Comparison of ENCODE assay signal across 8 cellular contexts in the genomic region with DNA sequence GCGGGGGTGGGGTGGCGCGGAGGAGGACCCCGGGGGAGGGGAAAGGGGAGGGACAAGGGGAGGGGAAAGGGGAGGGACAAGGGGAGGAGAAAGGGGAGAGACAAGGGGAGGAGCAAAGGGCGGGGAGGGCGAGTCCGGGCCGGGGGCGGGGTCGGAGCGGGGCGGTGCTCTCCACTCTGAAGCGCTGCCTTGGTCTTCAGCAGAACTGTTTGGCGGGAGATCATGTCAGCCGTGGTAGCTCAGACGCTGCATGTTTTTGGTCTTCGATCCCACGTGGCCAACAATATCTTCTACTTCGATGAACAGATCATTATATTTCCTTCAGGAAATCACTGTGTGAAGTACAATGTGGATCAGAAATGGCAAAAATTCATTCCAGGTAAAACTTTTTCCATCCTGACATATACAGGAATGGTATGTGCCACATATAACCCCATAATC. TPM values are rescaled to one million over a fixed set of nuclear protein-coding genes. Genes with fewer than 3 reads are reported as not detected.
DNase-seq lines count a peak whose midpoint lies in the region; ATAC-seq and TF ChIP-seq lines count a peak whose summit lies in the region.

No MANE protein-coding gene starts in this region.

- peak overlapping the region; percentile 63 for H3K9ac ChIP-seq in mucosa of stomach (ENCODE audit: low read length)

- TF ChIP-seq CTCF in BE2C (IDR thresholded peaks at IDR 0.05; ENCODE audit: low read depth, low read length) = no peak

- H3K36me3 ChIP-seq in BE2C (no peaks in the 10 kb centered on the region), mucosa of stomach (ENCODE audit: control insufficient read depth, insufficient read depth, low read length) (no peaks in the 10 kb centered on the region)

- DNase-seq in BE2C (peak; percentile 82), HPDE6-E6E7 (ENCODE audit: extremely low spot score) (peak; percentile 66), NCI-H82 treated with DMSO at 0.1 percent for 48 hours (lab: John Stamatoyannopoulos, UW; ENCODE audit: unreplicated experiment) (peak; percentile 90), erythroblast (lab: John Stamatoyannopoulos, UW) (peak; percentile 93 to 94)
- DNase-seq in activated CD8-positive, alpha-beta memory T cell treated with anti-CD3 and anti-CD28 coated beads, Interleukin-2, amount 50 U/mL, for 1 hour (ENCODE audit: extremely low read depth) = peak; percentile 67
- DNase-seq in stimulated activated CD8-positive, alpha-beta memory T cell treated with anti-CD3 and anti-CD28 coated beads, Interleukin-4, amount 100 ng/mL, for 4 hours (ENCODE audit: low read depth in 2 of 2, low spot score in 1 of 2) = peak; percentile 72 to 73

- H3K9me3 ChIP-seq in BE2C (no peaks in the 10 kb centered on the region), mucosa of stomach (ENCODE audit: control insufficient read depth, low read length) (no peaks in the 10 kb centered on the region)

- H3K4me1 ChIP-seq in BE2C (no peaks in the 10 kb centered on the region), mucosa of stomach (ENCODE audit: control insufficient read depth, insufficient read depth, low read length) (no peaks in the 10 kb centered on the region)

- H3K4me3 ChIP-seq in BE2C (ENCODE audit: low read depth, low read length) (peak overlapping the region; percentile 88), mucosa of stomach (ENCODE audit: low read length) (peak overlapping the region; percentile 56)

- H3K27me3 ChIP-seq in BE2C (no peaks in the 10 kb centered on the region), mucosa of stomach (ENCODE audit: control insufficient read depth, insufficient read depth, low read length) (peaks cover 12% of the 10 kb centered on the region)

- TF ChIP-seq POLR2A in erythroblast (IDR thresholded peaks at IDR 0.05; ENCODE audit: low read length) = no peak

- peak; percentile 44 for ATAC-seq in GM19438 (IDR thresholded peaks at IDR 0.05; ENCODE audit: low read depth, unreplicated experiment)

RNA-seq across cellular contexts. Expression of gene CFAP57, which starts 0.4 kb away (rescaled TPM):
- 0.15 TPM for polyA plus RNA-seq in BE2C (2012; ENCODE audit: insufficient read depth, insufficient read length, low read depth)

RNA-seq across cellular contexts. Expression of gene EBNA1BP2, which starts 0.5 kb away (rescaled TPM):
- 63.1 TPM for polyA plus RNA-seq in BE2C (2012; ENCODE audit: insufficient read depth, insufficient read length, low read depth)

Comparison
In these comparisons a context has a peak if more than half of its experiments do, and no peak if none do; other contexts are left out.
1. Peak in every context shown above with its lines: DNase-seq, ATAC-seq and H3K4me3 ChIP-seq.